9 cellular contexts compared by ENCODE assay signal in the genomic region with DNA sequence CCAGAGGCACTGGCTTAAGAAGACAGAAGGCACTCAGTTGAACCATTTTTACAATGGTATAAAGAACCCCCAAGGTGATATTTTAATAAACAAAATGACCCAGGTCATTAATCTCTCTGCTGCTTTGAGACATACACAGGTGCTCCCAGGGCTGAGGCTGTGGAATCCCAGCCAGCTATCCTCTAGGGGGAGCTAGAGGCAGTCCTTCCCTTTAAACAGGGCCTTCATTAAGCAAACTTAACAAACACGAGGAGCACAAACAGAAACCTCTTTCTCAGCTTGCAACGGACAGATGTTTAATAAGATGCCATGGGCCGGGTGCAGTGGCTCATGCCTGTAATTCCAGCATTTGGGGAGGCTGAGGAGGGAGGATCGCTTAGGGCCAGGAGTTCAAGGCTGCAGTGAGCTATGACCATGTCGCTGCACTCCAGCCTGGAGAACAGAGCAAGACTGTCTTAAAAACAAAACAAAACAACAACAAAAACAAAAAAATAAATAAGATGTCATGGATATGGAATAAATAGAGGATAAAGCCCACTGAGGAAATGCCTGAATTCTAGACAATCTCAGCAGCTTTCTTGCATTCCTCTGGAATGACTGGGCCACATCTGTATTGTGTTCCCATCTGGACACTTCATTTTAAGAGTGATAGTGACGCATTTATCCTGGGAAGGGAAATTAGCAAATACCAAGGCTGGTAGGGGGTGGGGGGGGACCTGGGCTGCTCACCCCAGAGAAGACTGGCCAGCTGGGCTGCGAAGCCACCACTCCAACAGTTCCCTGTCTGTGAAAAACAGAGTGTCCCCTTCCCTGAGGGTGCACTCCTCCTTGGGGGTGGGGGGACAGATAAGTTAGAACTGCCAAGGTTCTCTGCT.
DNase-seq lines count a peak whose midpoint lies in the region; ATAC-seq and TF ChIP-seq lines count a peak whose summit lies in the region.
"Had no signal": no experiment of that assay in that cellular context is flagged by ENCODE, and none has a peak within 500 bp of the region (broad histone marks: within the 10 kb centered on the region; RNA-seq: fewer than 3 reads in every experiment).

No MANE protein-coding gene starts in this region.

- peak; percentile 62 for ATAC-seq in CD8-positive, alpha-beta T cell
- ATAC-seq in GM19035 (IDR thresholded peaks at IDR 0.05; ENCODE audit: unreplicated experiment) = no peak

- H3K27me3 Mint-ChIP-seq in CD8-positive, alpha-beta T cell (ENCODE audit: low read depth) = no peaks in the 10 kb centered on the region
- H3K27me3 Mint-ChIP-seq in activated CD4-positive, alpha-beta memory T cell treated with anti-CD3 and anti-CD28 coated beads, Interleukin-2, amount 10 ng/mL, durations not matched to agents 7 days and 5 days = no peaks in the 10 kb centered on the region

- no peak overlapping the region for H3K4me3 Mint-ChIP-seq in CD8-positive, alpha-beta T cell
- H3K4me3 Mint-ChIP-seq in activated CD4-positive, alpha-beta memory T cell treated with anti-CD3 and anti-CD28 coated beads, Interleukin-2, amount 10 ng/mL, durations not matched to agents 7 days and 5 days = no peak overlapping the region

- H3K27me3 ChIP-seq in CD8-positive, alpha-beta T cell (ENCODE audit: insufficient read depth, low read length) = no peaks in the 10 kb centered on the region
- H3K27me3 ChIP-seq in uterus = no peaks in the 10 kb centered on the region
- H3K27me3 ChIP-seq: ovary had no signal

- H3K9me3 ChIP-seq in CD8-positive, alpha-beta T cell (ENCODE audit: low read length) = no peaks in the 10 kb centered on the region
- H3K9me3 ChIP-seq in uterus = no peaks in the 10 kb centered on the region
- H3K9me3 ChIP-seq: ovary had no signal

- no peaks in the 10 kb centered on the region for H3K36me3 ChIP-seq in CD8-positive, alpha-beta T cell (ENCODE audit: insufficient read depth, low read length)
- no peaks in the 10 kb centered on the region for H3K36me3 ChIP-seq in uterus
- H3K36me3 ChIP-seq: ovary had no signal

- POLR2A ChIA-PET in CD8-positive, alpha-beta T cell (lab: Charles Lee) = interaction anchor here (0.9 kb wide), 1 partner anchor 80 kb away, joined by 4 read pairs; no protein-coding TSS in a partner anchor
- POLR2A ChIA-PET in activated CD4-positive, alpha-beta memory T cell treated with anti-CD3 and anti-CD28 coated beads, Interleukin-2, amount 10 ng/mL, durations not matched to agents 7 days and 5 days (lab: Charles Lee) = interaction anchor here (0.9 to 2.4 kb wide), 7 partner anchors 10 to 361 kb away, joined by 3 to 11 read pairs (median 3); no protein-coding TSS in a partner anchor

- H3K27ac ChIP-seq in CD8-positive, alpha-beta T cell (ENCODE audit: low read depth, low read length) = no peak overlapping the region
- no peak overlapping the region for H3K27ac ChIP-seq in uterus
- H3K27ac ChIP-seq: ovary had no signal

- peak in 6 of 7 experiments; percentile 25 to 61 (median 40) for DNase-seq in CD8-positive, alpha-beta T cell
- DNase-seq in HS-27A (ENCODE audit: low read depth) = peak; percentile 82
- peak; percentile 85 for DNase-seq in NCI-H69 (lab: John Stamatoyannopoulos, UW)
- DNase-seq in activated CD4-positive, alpha-beta memory T cell treated with anti-CD3 and anti-CD28 coated beads, Interleukin-2, amount 10 ng/mL, durations not matched to agents 7 days and 5 days = peak; percentile 74
- peak; percentile 12 for DNase-seq in epithelial cell of proximal tubule (ENCODE audit: low read depth)
- DNase-seq in myocyte (ENCODE audit: low read depth) = peak; percentile 54
- peak in 1 of 2 donors; percentile 39 for DNase-seq in uterus

- H3K4me1 ChIP-seq in CD8-positive, alpha-beta T cell (ENCODE audit: insufficient read depth, low read length) = peaks cover 14% of the 10 kb centered on the region
- no peaks in the 10 kb centered on the region for H3K4me1 ChIP-seq in uterus

- CTCF ChIA-PET in CD8-positive, alpha-beta T cell (lab: Charles Lee) = interaction anchor here (0.6 to 3.7 kb wide), 8 partner anchors 8 to 361 kb away, joined by 3 to 15 read pairs (median 6); no protein-coding TSS in a partner anchor
- CTCF ChIA-PET in activated CD4-positive, alpha-beta memory T cell treated with anti-CD3 and anti-CD28 coated beads, Interleukin-2, amount 10 ng/mL, durations not matched to agents 7 days and 5 days (lab: Charles Lee) = interaction anchor here (0.7 to 5.2 kb wide), 42 partner anchors 8 to 362 kb away, joined by 3 to 61 read pairs (median 4); no protein-coding TSS in a partner anchor

- no peak overlapping the region for H3K4me3 ChIP-seq in CD8-positive, alpha-beta T cell (ENCODE audit: low read depth, low read length)
- H3K4me3 ChIP-seq in epithelial cell of proximal tubule (ENCODE audit: low read depth, low read length) = no peak overlapping the region
- H3K4me3 ChIP-seq in uterus = no peak overlapping the region
- H3K4me3 ChIP-seq: ovary had no signal

- intact Hi-C loops in CD8-positive, alpha-beta T cell (cut with DNase I, micrococcal nuclease) = loop anchor here (1.0 to 5.0 kb wide), 5 partner anchors 80 to 361 kb away; no protein-coding TSS in a partner anchor
- intact Hi-C loops in uterus (cut with DNase I; ENCODE audit: low total_unique reads) = no loop called here

- H3K4me1 Mint-ChIP-seq in CD8-positive, alpha-beta T cell (ENCODE audit: low read depth) = peaks cover 26% of the 10 kb centered on the region
- peaks cover 49% of the 10 kb centered on the region for H3K4me1 Mint-ChIP-seq in activated CD4-positive, alpha-beta memory T cell treated with anti-CD3 and anti-CD28 coated beads, Interleukin-2, amount 10 ng/mL, durations not matched to agents 7 days and 5 days

- H3K9me3 Mint-ChIP-seq in CD8-positive, alpha-beta T cell = no peaks in the 10 kb centered on the region
- no peaks in the 10 kb centered on the region for H3K9me3 Mint-ChIP-seq in activated CD4-positive, alpha-beta memory T cell treated with anti-CD3 and anti-CD28 coated beads, Interleukin-2, amount 10 ng/mL, durations not matched to agents 7 days and 5 days

- no peak overlapping the region for H3K27ac Mint-ChIP-seq in CD8-positive, alpha-beta T cell
- H3K27ac Mint-ChIP-seq in activated CD4-positive, alpha-beta memory T cell treated with anti-CD3 and anti-CD28 coated beads, Interleukin-2, amount 10 ng/mL, durations not matched to agents 7 days and 5 days = peak overlapping the region; percentile 18

- TF ChIP-seq CTCF in CD8-positive, alpha-beta T cell (IDR thresholded peaks at IDR 0.05) = peak; percentile 58
- peak; percentile 93 for TF ChIP-seq CTCF in epithelial cell of proximal tubule (conservative IDR thresholded peaks at IDR 0.05; ENCODE audit: low read depth, low read length)
- TF ChIP-seq CTCF in uterus (IDR thresholded peaks at IDR 0.05) = peak in 3 of 4 experiments; percentile 13 to 27 (median 22)

- TF ChIP-seq POLR2A in uterus (IDR thresholded peaks at IDR 0.05) = no peak

- H3K36me3 Mint-ChIP-seq in CD8-positive, alpha-beta T cell = no peaks in the 10 kb centered on the region
- H3K36me3 Mint-ChIP-seq in activated CD4-positive, alpha-beta memory T cell treated with anti-CD3 and anti-CD28 coated beads, Interleukin-2, amount 10 ng/mL, durations not matched to agents 7 days and 5 days (ENCODE audit: low read depth) = no peaks in the 10 kb centered on the region

Comparison
In these comparisons a context has a peak if more than half of its experiments do, and no peak if none do; other contexts are left out.
1. CTCF ChIP-seq: peak in every context shown above with its lines; median percentile 93 in epithelial cell of proximal tubule; 58 in CD8-positive, alpha-beta T cell; 22 in uterus.